ENCODE assay signal across 30 cellular contexts in the genomic region with DNA sequence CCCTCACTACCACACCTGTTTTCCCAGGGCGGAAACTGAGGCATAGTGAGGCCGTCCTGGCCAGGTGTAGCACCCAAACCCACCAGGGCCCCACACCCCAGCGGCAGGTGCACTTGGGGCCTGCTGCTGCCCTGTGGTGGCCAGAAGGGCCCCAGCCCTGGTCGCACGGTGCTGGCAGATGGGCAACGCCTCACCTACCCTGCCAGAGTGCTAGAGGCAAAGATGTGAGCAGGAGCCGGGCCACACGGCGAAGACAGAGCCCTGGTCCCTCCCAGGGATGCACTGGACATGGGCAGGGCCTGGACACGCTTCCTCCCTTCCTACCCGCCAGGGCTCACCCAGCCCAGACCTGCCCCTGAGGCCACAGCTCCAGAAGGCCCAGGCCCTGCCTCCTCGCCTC.
"Had no signal": no experiment of that assay in that cellular context is flagged by ENCODE, and none has a peak within 500 bp of the region (broad histone marks: within the 10 kb centered on the region; RNA-seq: fewer than 3 reads in every experiment).

No MANE protein-coding gene starts in this region.

- FAIRE-seq: urothelium cell line had no signal

- H2AFZ ChIP-seq: parathyroid adenoma had no signal

- H3K4me3 ChIP-seq: ovary, psoas muscle, skin epidermis, smooth muscle cell, spleen, suprapubic skin, testis, tibial artery, transverse colon, upper lobe of left lung, vagina had no signal

- H3K4me1 ChIP-seq: parathyroid adenoma, psoas muscle, suprapubic skin, testis, transverse colon, vagina had no signal

- H3K27ac ChIP-seq: ovary, parathyroid adenoma, psoas muscle, skin epidermis, spleen, suprapubic skin, testis, tibial artery, transverse colon, upper lobe of left lung, vagina had no signal

- H3K9ac ChIP-seq: parathyroid adenoma had no signal

- DNase-seq: naive thymus-derived CD8-positive, alpha-beta T cell; nephron progenitor cell; occipital lobe; ovary; posterior cingulate gyrus; psoas muscle; right cardiac atrium; spleen; stimulated activated CD4-positive, alpha-beta T cell treated with anti-CD3 and anti-CD28 coated beads, Interleukin-12 subunit alpha, Interleukin-12 subunit beta, amount 100 ng/mL, for 4 hours; stimulated activated CD4-positive, alpha-beta T cell treated with anti-CD3 and anti-CD28 coated beads, Interleukin-1b, Interleukin-23, amount 100 ng/mL, for 48 hours; stimulated activated CD4-positive, alpha-beta T cell treated with anti-CD3 and anti-CD28 coated beads, Interleukin-4, amount 100 ng/mL, for 1 hour; stimulated activated CD4-positive, alpha-beta T cell treated with anti-CD3 and anti-CD28 coated beads, Interleukin-4, amount 100 ng/mL, for 4 hours; stimulated activated CD8-positive, alpha-beta memory T cell treated with anti-CD3 and anti-CD28 coated beads, Interleukin-4, amount 100 ng/mL, for 48 hours; stimulated activated naive CD4-positive, alpha-beta T cell; stimulated activated naive CD8-positive, alpha-beta T cell treated with anti-CD3 and anti-CD28 coated beads, Interleukin-15, amount 100 ng/mL, for 72 hours; stimulated activated naive CD8-positive, alpha-beta T cell treated with anti-CD3 and anti-CD28 coated beads, Interleukin-15, Interleukin-2, amounts not matched to agents 100 U/mL and 50 U/mL, for 24 hours; substantia nigra; testis; tibial artery; transverse colon had no signal

- H3K27me3 ChIP-seq: ovary, testis, transverse colon, upper lobe of left lung, vagina had no signal

- H3K4me2 ChIP-seq: smooth muscle cell had no signal

- H3K36me3 ChIP-seq: ovary, spleen, suprapubic skin, tibial artery, transverse colon, upper lobe of left lung, vagina had no signal

- H3K9me3 ChIP-seq: ovary, psoas muscle, spleen, suprapubic skin, testis, tibial artery, transverse colon, upper lobe of left lung, vagina had no signal

- H3K79me2 ChIP-seq: parathyroid adenoma had no signal

- ATAC-seq: naive thymus-derived CD8-positive, alpha-beta T cell; natural killer cell treated with Interleukin-12 subunit alpha and Interleukin-12 subunit beta and Interleukin-15 and Interleukin-18, amount 100 ng/mL, for 72 hours; psoas muscle; right cardiac atrium; sciatic nerve; stimulated activated memory B cell treated with anti-CD40 and anti-IgM and Interleukin-4, amounts not matched to agents 10 μg/mL and 1 μg/mL and 100 μg/mL, for 72 hours; stimulated activated naive CD8-positive, alpha-beta T cell treated with anti-CD3 and anti-CD28 coated beads, Interleukin-15, amount 100 ng/mL, for 72 hours; stimulated activated naive CD8-positive, alpha-beta T cell treated with anti-CD3 and anti-CD28 coated beads, Interleukin-15, Interleukin-2, amounts not matched to agents 100 U/mL and 50 U/mL, for 24 hours had no signal
